8 cellular contexts compared by ENCODE assay signal in the genomic region with DNA sequence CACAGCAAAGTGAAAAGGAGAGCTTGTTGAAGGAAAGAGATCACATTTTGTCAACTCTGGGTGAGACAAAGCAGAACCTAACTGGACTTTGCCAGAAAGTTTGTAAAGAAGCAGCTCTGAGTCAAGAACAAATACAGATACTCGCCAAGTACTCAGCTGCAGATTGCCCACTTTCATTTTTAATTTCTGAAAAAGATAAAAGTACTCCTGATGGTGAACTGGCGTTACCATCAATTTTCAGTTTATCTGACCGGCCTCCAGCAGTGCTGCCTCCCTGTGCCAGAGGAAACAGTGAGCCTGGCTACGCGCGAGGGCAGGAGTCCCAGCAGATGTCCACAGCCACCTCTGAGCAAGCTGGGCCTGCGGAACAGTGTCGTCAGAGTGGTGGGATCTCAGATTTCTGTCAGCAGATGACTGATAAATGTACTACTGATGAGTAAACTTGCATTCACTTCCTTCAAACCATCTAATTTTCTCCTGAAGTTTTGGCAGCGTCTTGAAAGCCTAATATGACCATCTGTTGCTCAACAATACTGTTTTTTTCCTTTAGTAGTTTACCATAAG. TPM values are rescaled to one million over a fixed set of nuclear protein-coding genes. Genes with fewer than 3 reads are reported as not detected.
DNase-seq lines count a peak whose midpoint lies in the region; ATAC-seq and TF ChIP-seq lines count a peak whose summit lies in the region.

No MANE protein-coding gene starts in this region.

- 70 to 71% methylated on average over 9 of the region's 9 CpGs for WGBS in tibial nerve, 2 donors

- H3K27me3 Mint-ChIP-seq in activated naive CD4-positive, alpha-beta T cell treated with anti-CD3 and anti-CD28 coated beads for 36 hours (ENCODE audit: low read depth), result no peaks in the 10 kb centered on the region

- DNase-seq in activated naive CD4-positive, alpha-beta T cell treated with anti-CD3 and anti-CD28 coated beads for 36 hours, result peak; percentile 60
- no peak for DNase-seq in activated naive CD4-positive, alpha-beta T cell (lab: John Stamatoyannopoulos, UW)
- DNase-seq in NCI-H226 (peak; percentile 94), breast epithelium (ENCODE audit: low spot score in 2 of 2) (no peak), mucosa of gallbladder (ENCODE audit: low spot score) (peak; percentile 16), tibial nerve (ENCODE audit: low spot score in 2 of 2) (peak; percentile 15 to 19), SKM-1 treated with dmso at 0.1 percent for 144 hours (lab: John Stamatoyannopoulos, UW; ENCODE audit: unreplicated experiment) (no peak)

- intact Hi-C loops in activated naive CD4-positive, alpha-beta T cell treated with anti-CD3 and anti-CD28 coated beads for 36 hours (cut with micrococcal nuclease), result no loop called here
- intact Hi-C loops in breast epithelium (cut with DNase I; ENCODE audit: low total_unique reads), result loop anchor here (5.0 kb wide), 1 partner anchor 790 kb away; no protein-coding TSS in a partner anchor

- CTCF ChIA-PET in activated naive CD4-positive, alpha-beta T cell treated with anti-CD3 and anti-CD28 coated beads for 36 hours (lab: Charles Lee), result interaction anchor here (0.6 to 1.3 kb wide), 2 partner anchors 30 to 276 kb away, joined by 3 to 4 read pairs; no protein-coding TSS in a partner anchor

- TF ChIP-seq POLR2A in breast epithelium (IDR thresholded peaks at IDR 0.05), result no peak
- no peak for TF ChIP-seq POLR2A in tibial nerve (IDR thresholded peaks at IDR 0.05)

- TF ChIP-seq CTCF in breast epithelium (IDR thresholded peaks at IDR 0.05) (no peak), tibial nerve (IDR thresholded peaks at IDR 0.05) (no peak)

- H3K4me3 Mint-ChIP-seq in activated naive CD4-positive, alpha-beta T cell treated with anti-CD3 and anti-CD28 coated beads for 36 hours, result no peak overlapping the region

- TF ChIP-seq EP300 in tibial nerve (IDR thresholded peaks at IDR 0.05), result no peak

- H3K4me3 ChIP-seq in breast epithelium (peak overlapping the region in 1 of 3 donors; percentile 29), tibial nerve (no peak overlapping the region)

- peak overlapping the region; percentile 69 for H3K27ac Mint-ChIP-seq in activated naive CD4-positive, alpha-beta T cell treated with anti-CD3 and anti-CD28 coated beads for 36 hours

- no peaks in the 10 kb centered on the region for H3K36me3 ChIP-seq in breast epithelium
- peaks cover 0 to 13% (median 0%) of the 10 kb centered on the region in 3 donors for H3K36me3 ChIP-seq in tibial nerve

- no peaks in the 10 kb centered on the region for H3K9me3 Mint-ChIP-seq in activated naive CD4-positive, alpha-beta T cell treated with anti-CD3 and anti-CD28 coated beads for 36 hours

- H3K4me1 ChIP-seq in breast epithelium (no peaks in the 10 kb centered on the region), tibial nerve (peaks cover 0 to 45% (median 8%) of the 10 kb centered on the region in 4 donors)

- ATAC-seq in GM21360 (IDR thresholded peaks at IDR 0.05; ENCODE audit: unreplicated experiment), result no peak

- H3K27me3 ChIP-seq in breast epithelium (no peaks in the 10 kb centered on the region), tibial nerve (no peaks in the 10 kb centered on the region)

- H3K9me3 ChIP-seq in breast epithelium (no peaks in the 10 kb centered on the region), tibial nerve (no peaks in the 10 kb centered on the region)

- peak overlapping the region; percentile 3 to 48 for H3K27ac ChIP-seq in breast epithelium
- H3K27ac ChIP-seq in tibial nerve, result peak overlapping the region in 3 of 4 donors; percentile 7 to 62 (median 44)

- peaks cover 12% of the 10 kb centered on the region for H3K36me3 Mint-ChIP-seq in activated naive CD4-positive, alpha-beta T cell treated with anti-CD3 and anti-CD28 coated beads for 36 hours (ENCODE audit: low read depth)

- peaks cover 29% of the 10 kb centered on the region for H3K4me1 Mint-ChIP-seq in activated naive CD4-positive, alpha-beta T cell treated with anti-CD3 and anti-CD28 coated beads for 36 hours (ENCODE audit: low read depth)

RNA-seq across cellular contexts. Expression of gene BACH1, which starts 43.8 kb away (rescaled TPM):
- total RNA-seq in activated naive CD4-positive, alpha-beta T cell treated with anti-CD3 and anti-CD28 coated beads for 36 hours, result 10 to 100 TPM; 22.6 to 23.2 TPM
- total RNA-seq in breast epithelium, result 10 to 100 TPM; 31.8 to 65.3 (median 42.3) TPM
- 50.0 TPM for total RNA-seq in mucosa of gallbladder
- 10 to 100 TPM; 38.0 to 46.5 (median 39.9) TPM for total RNA-seq in tibial nerve

Comparison
In these comparisons a context has a peak if more than half of its experiments do, and no peak if none do; other contexts are left out.
1. DNase-seq: peak in activated naive CD4-positive, alpha-beta T cell treated with anti-CD3 and anti-CD28 coated beads for 36 hours (single experiment), NCI-H226 (single experiment), mucosa of gallbladder (single experiment) and tibial nerve (2 of 2); none in activated naive CD4-positive, alpha-beta T cell (0 of 4), breast epithelium (0 of 2) and SKM-1 treated with dmso at 0.1 percent for 144 hours (single experiment).